Comparison of ENCODE assay signal across 23 cellular contexts in the genomic region with DNA sequence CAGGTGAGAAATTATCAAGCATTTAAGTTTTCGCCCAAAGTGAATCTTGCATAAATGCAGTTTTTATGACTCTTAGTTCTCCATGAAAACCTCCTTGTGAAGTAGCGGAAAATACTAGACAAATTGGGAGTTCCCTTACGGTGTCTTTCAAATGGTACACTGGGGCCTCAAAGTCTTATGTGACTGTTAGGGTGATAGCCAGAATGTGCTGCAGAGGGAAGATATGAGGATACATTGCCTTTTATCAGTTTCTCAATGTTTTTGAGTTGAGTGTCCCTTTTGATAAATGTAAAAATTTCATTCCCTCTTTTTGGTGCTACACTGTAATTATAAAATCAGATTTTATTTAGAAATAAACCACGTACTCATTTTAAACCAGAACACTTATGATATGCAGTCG. TPM values are rescaled to one million over a fixed set of nuclear protein-coding genes. Genes with fewer than 3 reads are reported as not detected.
DNase-seq lines count a peak whose midpoint lies in the region; ATAC-seq and TF ChIP-seq lines count a peak whose summit lies in the region.
"Had no signal": no experiment of that assay in that cellular context is flagged by ENCODE, and none has a peak within 500 bp of the region (broad histone marks: within the 10 kb centered on the region; RNA-seq: fewer than 3 reads in every experiment).

No MANE protein-coding gene starts in this region.

- no peaks in the 10 kb centered on the region for H3K36me3 Mint-ChIP-seq in activated naive CD4-positive, alpha-beta T cell treated with anti-CD3 and anti-CD28 coated beads, Interleukin-2, amount 50 U/mL, for 24 hours
- peaks cover 1% of the 10 kb centered on the region for H3K36me3 Mint-ChIP-seq in activated CD4-positive, alpha-beta memory T cell treated with anti-CD3 and anti-CD28 coated beads for 36 hours
- H3K36me3 Mint-ChIP-seq: CD14-positive monocyte; stimulated activated naive B cell treated with anti-CD40 and anti-IgM and Interleukin-4, amounts not matched to agents 10 μg/mL and 1 μg/mL and 100 μg/mL, for 72 hours had no signal

- H3K27me3 ChIP-seq in effector memory CD4-positive, alpha-beta T cell (replicated peaks; ENCODE audit: control insufficient read depth, insufficient read depth, low read length, poor library complexity, severe bottlenecking): no peaks in the 10 kb centered on the region
- H3K27me3 ChIP-seq in left ventricle myocardium inferior (ENCODE audit: low read depth): no peaks in the 10 kb centered on the region
- H3K27me3 ChIP-seq: hepatocyte, neutrophil had no signal

- H3K9me3 Mint-ChIP-seq in activated naive CD4-positive, alpha-beta T cell treated with anti-CD3 and anti-CD28 coated beads, Interleukin-2, amount 50 U/mL, for 24 hours: no peaks in the 10 kb centered on the region
- no peaks in the 10 kb centered on the region for H3K9me3 Mint-ChIP-seq in activated CD4-positive, alpha-beta memory T cell treated with anti-CD3 and anti-CD28 coated beads for 36 hours
- H3K9me3 Mint-ChIP-seq: CD14-positive monocyte; stimulated activated naive B cell treated with anti-CD40 and anti-IgM and Interleukin-4, amounts not matched to agents 10 μg/mL and 1 μg/mL and 100 μg/mL, for 72 hours had no signal

- DNase-seq in activated naive CD4-positive, alpha-beta T cell treated with anti-CD3 and anti-CD28 coated beads, Interleukin-2, amount 50 U/mL, for 16 hours: no peak
- DNase-seq in activated CD4-positive, alpha-beta memory T cell treated with anti-CD3 and anti-CD28 coated beads for 36 hours: no peak
- no peak for DNase-seq in effector memory CD4-positive, alpha-beta T cell
- no peak for DNase-seq in hippocampal formation (lab: John Stamatoyannopoulos, UW)
- DNase-seq in SHP77 treated with DMSO at 0.1 percent for 48 hours (lab: John Stamatoyannopoulos, UW): no peak
- no peak for DNase-seq in left ventricle myocardium inferior
- DNase-seq: activated CD4-positive, CD25-positive, alpha-beta regulatory T cell; cortex of kidney; NCI-H1930; psoas muscle; stimulated activated naive B cell treated with anti-CD40 and anti-IgM and Interleukin-4, amounts not matched to agents 10 μg/mL and 1 μg/mL and 100 μg/mL, for 72 hours; trophoblast cell had no signal

- peak overlapping the region; percentile 99 for H3K27ac Mint-ChIP-seq in activated naive CD4-positive, alpha-beta T cell treated with anti-CD3 and anti-CD28 coated beads, Interleukin-2, amount 50 U/mL, for 24 hours
- peak overlapping the region; percentile 98 for H3K27ac Mint-ChIP-seq in activated CD4-positive, alpha-beta memory T cell treated with anti-CD3 and anti-CD28 coated beads for 36 hours
- H3K27ac Mint-ChIP-seq: CD14-positive monocyte; stimulated activated naive B cell treated with anti-CD40 and anti-IgM and Interleukin-4, amounts not matched to agents 10 μg/mL and 1 μg/mL and 100 μg/mL, for 72 hours had no signal

- H3K4me1 ChIP-seq in effector memory CD4-positive, alpha-beta T cell (ENCODE audit: control insufficient read depth, insufficient read depth, low read length, poor library complexity, severe bottlenecking): peaks cover 10% of the 10 kb centered on the region
- no peaks in the 10 kb centered on the region for H3K4me1 ChIP-seq in left ventricle myocardium inferior
- H3K4me1 ChIP-seq: psoas muscle had no signal

- POLR2A ChIA-PET in activated CD4-positive, alpha-beta memory T cell treated with anti-CD3 and anti-CD28 coated beads for 36 hours (lab: Charles Lee): interaction anchor here (2.6 to 7.6 kb wide), 2 partner anchors 10 to 132 kb away, joined by 10 to 55 read pairs; no protein-coding TSS in a partner anchor

- intact Hi-C loops in activated CD4-positive, alpha-beta memory T cell treated with anti-CD3 and anti-CD28 coated beads for 36 hours (cut with micrococcal nuclease): loop anchor here (5.0 to 10.0 kb wide), 3 partner anchors 67 to 472 kb away; no protein-coding TSS in a partner anchor
- intact Hi-C loops in left ventricle myocardium inferior (cut with micrococcal nuclease): no loop called here

- peak overlapping the region; percentile 78 for H3K27ac ChIP-seq in effector memory CD4-positive, alpha-beta T cell (ENCODE audit: insufficient read depth, low read length, poor library complexity, severe bottlenecking)
- no peak overlapping the region for H3K27ac ChIP-seq in left ventricle myocardium inferior (replicated peaks)
- H3K27ac ChIP-seq: hepatocyte, KMS-11, neutrophil, psoas muscle had no signal

- H3K4me3 Mint-ChIP-seq in activated naive CD4-positive, alpha-beta T cell treated with anti-CD3 and anti-CD28 coated beads, Interleukin-2, amount 50 U/mL, for 24 hours: peak overlapping the region; percentile 93
- H3K4me3 Mint-ChIP-seq in activated CD4-positive, alpha-beta memory T cell treated with anti-CD3 and anti-CD28 coated beads for 36 hours: peak overlapping the region; percentile 87
- H3K4me3 Mint-ChIP-seq: CD14-positive monocyte; stimulated activated naive B cell treated with anti-CD40 and anti-IgM and Interleukin-4, amounts not matched to agents 10 μg/mL and 1 μg/mL and 100 μg/mL, for 72 hours had no signal

- no peak for TF ChIP-seq CTCF in left ventricle myocardium inferior (IDR thresholded peaks at IDR 0.05; ENCODE audit: borderline replicate concordance)

- H3K4me3 ChIP-seq in effector memory CD4-positive, alpha-beta T cell (ENCODE audit: insufficient read depth, low read depth, low read length, poor library complexity, severe bottlenecking): peak overlapping the region; percentile 58
- no peak overlapping the region for H3K4me3 ChIP-seq in left ventricle myocardium inferior
- H3K4me3 ChIP-seq: GM12878, hepatocyte, psoas muscle had no signal

- no peak for ATAC-seq in HG03045 (IDR thresholded peaks at IDR 0.05; ENCODE audit: unreplicated experiment)
- ATAC-seq: GM12878; psoas muscle; stimulated activated naive B cell treated with anti-CD40 and anti-IgM and Interleukin-4, amounts not matched to agents 10 μg/mL and 1 μg/mL and 100 μg/mL, for 72 hours had no signal

- H3K4me1 Mint-ChIP-seq in activated naive CD4-positive, alpha-beta T cell treated with anti-CD3 and anti-CD28 coated beads, Interleukin-2, amount 50 U/mL, for 24 hours: peaks cover 51% of the 10 kb centered on the region
- H3K4me1 Mint-ChIP-seq in activated CD4-positive, alpha-beta memory T cell treated with anti-CD3 and anti-CD28 coated beads for 36 hours (ENCODE audit: low read depth): peaks cover 29% of the 10 kb centered on the region

- no peaks in the 10 kb centered on the region for H3K36me3 ChIP-seq in effector memory CD4-positive, alpha-beta T cell (ENCODE audit: control insufficient read depth, insufficient read depth, low read length)
- no peaks in the 10 kb centered on the region for H3K36me3 ChIP-seq in left ventricle myocardium inferior
- H3K36me3 ChIP-seq: neutrophil had no signal

- CTCF ChIA-PET in activated CD4-positive, alpha-beta memory T cell treated with anti-CD3 and anti-CD28 coated beads for 36 hours (lab: Charles Lee): interaction anchor here (1.2 to 1.6 kb wide), 4 partner anchors 10 to 138 kb away, joined by 3 to 5 read pairs (median 4); no protein-coding TSS in a partner anchor

- no peaks in the 10 kb centered on the region for H3K9me3 ChIP-seq in effector memory CD4-positive, alpha-beta T cell (ENCODE audit: control insufficient read depth, low read length)
- H3K9me3 ChIP-seq in left ventricle myocardium inferior (replicated peaks): no peaks in the 10 kb centered on the region
- H3K9me3 ChIP-seq: neutrophil, psoas muscle had no signal

- H3K27me3 Mint-ChIP-seq in activated naive CD4-positive, alpha-beta T cell treated with anti-CD3 and anti-CD28 coated beads, Interleukin-2, amount 50 U/mL, for 24 hours: no peaks in the 10 kb centered on the region
- H3K27me3 Mint-ChIP-seq in activated CD4-positive, alpha-beta memory T cell treated with anti-CD3 and anti-CD28 coated beads for 36 hours: no peaks in the 10 kb centered on the region

RNA-seq across cellular contexts. Expression of a gene that starts 2.7 kb away (rescaled TPM):
- 10 to 100 TPM; 30.5 to 32.3 TPM for total RNA-seq in activated CD4-positive, alpha-beta memory T cell treated with anti-CD3 and anti-CD28 coated beads for 36 hours
- total RNA-seq in left ventricle myocardium inferior: 0.30 TPM
- total RNA-seq: bronchial epithelial cell, hepatocyte had no signal

RNA-seq across cellular contexts. Expression of a gene that starts 16.6 kb away (rescaled TPM):
- total RNA-seq in activated CD4-positive, alpha-beta memory T cell treated with anti-CD3 and anti-CD28 coated beads for 36 hours: under 1 TPM in 1 of 2 experiments, not detected in 1; 0.10 TPM
- total RNA-seq in left ventricle myocardium inferior: not detected
- total RNA-seq: bronchial epithelial cell, hepatocyte, lower leg skin, mucosa of gallbladder, psoas muscle, SK-MEL-5 had no signal

Comparison
In these comparisons a context has a peak if more than half of its experiments do, and no peak if none do; other contexts are left out.
1. RNA of a gene that starts 2.7 kb away (total RNA-seq): 30.5 to 32.3 TPM in activated CD4-positive, alpha-beta memory T cell treated with anti-CD3 and anti-CD28 coated beads for 36 hours; 0.30 TPM in left ventricle myocardium inferior (single experiment); every median in the first group is over 10 times any median in the second.